Comparison of ENCODE assay signal across 18 cellular contexts in genomic region chr1:212958175-212958574, GRCh38. TPM values are rescaled to one million over a fixed set of nuclear protein-coding genes. Genes with fewer than 3 reads are reported as not detected.
DNase-seq lines count a peak whose midpoint lies in the region; ATAC-seq and TF ChIP-seq lines count a peak whose summit lies in the region.
"Had no signal": no experiment of that assay in that cellular context is flagged by ENCODE, and none has a peak within 500 bp of the region (broad histone marks: within the 10 kb centered on the region; RNA-seq: fewer than 3 reads in every experiment).

No MANE protein-coding gene starts in this region.

- H3K9me3 ChIP-seq in HUES64 (ENCODE audit: insufficient read depth, low read depth, low read length), result no peaks in the 10 kb centered on the region
- H3K9me3 ChIP-seq: transverse colon had no signal

- CTCF ChIA-PET in WTC11 (lab: Charles Lee), result interaction anchor here (1.1 to 2.5 kb wide), 4 partner anchors 10 to 208 kb away, joined by 3 to 19 read pairs (median 4); no protein-coding TSS in a partner anchor

- no peak overlapping the region for H3K4me3 ChIP-seq in HUES64 (ENCODE audit: low read length)
- H3K4me3 ChIP-seq: transverse colon had no signal

- H3K4me1 ChIP-seq in HUES64 (ENCODE audit: insufficient read depth, low read length), result peaks cover 11% of the 10 kb centered on the region; the same call in 1 of the 2 replicates
- H3K4me1 ChIP-seq: transverse colon had no signal

- no peaks in the 10 kb centered on the region for H3K9me3 Mint-ChIP-seq in WTC11
- H3K9me3 Mint-ChIP-seq: activated naive CD4-positive, alpha-beta T cell treated with anti-CD3 and anti-CD28 coated beads for 36 hours; naive B cell had no signal

- no peak overlapping the region for H3K4me3 Mint-ChIP-seq in WTC11
- H3K4me3 Mint-ChIP-seq: activated naive CD4-positive, alpha-beta T cell treated with anti-CD3 and anti-CD28 coated beads for 36 hours; naive B cell had no signal

- TF ChIP-seq CTCF in GM10266 (IDR thresholded peaks at IDR 0.05; ENCODE audit: control insufficient read depth, insufficient read depth, low read depth, missing control alignments), result peak; percentile 2
- TF ChIP-seq CTCF in WTC11 (IDR thresholded peaks at IDR 0.05), result no peak

- DNase-seq in GM10266 (ENCODE audit: extremely low spot score) (no peak), WTC11 (ENCODE audit: low spot score) (no peak), myocyte (ENCODE audit: low read depth) (peak; percentile 97)
- no peak for DNase-seq in activated CD4-positive, alpha-beta T cell treated with anti-CD3 and anti-CD28 coated beads, Interleukin-2, amount 50 U/mL, for 4 hours
- DNase-seq in effector CD8-positive, alpha-beta T cell (lab: John Stamatoyannopoulos, UW), result no peak
- DNase-seq: activated naive CD4-positive, alpha-beta T cell treated with anti-CD3 and anti-CD28 coated beads for 36 hours; AML-193; caudate nucleus; DMS79; left cardiac atrium; naive B cell; NCI-H1105 treated with DMSO at 0.1 percent for 48 hours; NCI-H226; stimulated activated CD4-positive, alpha-beta T cell treated with anti-CD3 and anti-CD28 coated beads, Interleukin-4, amount 100 ng/mL, for 24 hours; transverse colon had no signal

- peaks cover 100% of the 10 kb centered on the region for H3K36me3 Mint-ChIP-seq in WTC11
- H3K36me3 Mint-ChIP-seq: naive B cell had no signal

- WGBS in HUES64, result 89% methylated on average over 10 of the region's 10 CpGs

- POLR2A ChIA-PET in WTC11 (lab: Charles Lee), result interaction anchor here (1.6 kb wide), 1 partner anchor 9 kb away, joined by 4 read pairs; no protein-coding TSS in a partner anchor

- H3K4me1 Mint-ChIP-seq in WTC11, result peaks cover 81% of the 10 kb centered on the region
- H3K4me1 Mint-ChIP-seq: naive B cell had no signal

- ATAC-seq in WTC11 (peak; percentile 20), HG03280 (IDR thresholded peaks at IDR 0.05; ENCODE audit: unreplicated experiment) (no peak), HG02840 (IDR thresholded peaks at IDR 0.05; ENCODE audit: low FRiP score, unreplicated experiment) (no peak)
- ATAC-seq: left cardiac atrium had no signal

- no peak overlapping the region for H3K9ac ChIP-seq in HUES64 (ENCODE audit: low read depth, low read length)

- H3K27me3 Mint-ChIP-seq in WTC11 (ENCODE audit: low read depth), result no peaks in the 10 kb centered on the region

- no peaks in the 10 kb centered on the region for H3K27me3 ChIP-seq in HUES64 (ENCODE audit: insufficient read depth, low read length)

- H3K27ac ChIP-seq in HUES64 (ENCODE audit: low read depth, low read length), result peak overlapping the region; percentile 37; the same call in 1 of the 2 replicates
- H3K27ac ChIP-seq: transverse colon had no signal

- H3K27ac Mint-ChIP-seq in WTC11, result no peak overlapping the region
- H3K27ac Mint-ChIP-seq: activated naive CD4-positive, alpha-beta T cell treated with anti-CD3 and anti-CD28 coated beads for 36 hours had no signal

- peaks cover 100% of the 10 kb centered on the region for H3K36me3 ChIP-seq in HUES64 (ENCODE audit: insufficient read depth, low read length)
- H3K36me3 ChIP-seq: transverse colon had no signal

TF ChIP-seq in WTC11, 78 proteins besides CTCF, POLR2A, EP300 and RAD21:
- TF ChIP-seq ZNF396 (CRISPR knock-in tag; IDR thresholded peaks at IDR 0.05; ENCODE audit: borderline replicate concordance) (no peak), MXD4 (CRISPR knock-in tag; IDR thresholded peaks at IDR 0.05; ENCODE audit: borderline replicate concordance) (no peak)

RNA-seq across cellular contexts. Expression of gene VASH2, which starts 7.8 kb away (rescaled TPM):
- polyA plus RNA-seq in HUES64 (2013, experiment 1 of 2), result 79.9 TPM
- polyA plus RNA-seq in HUES64 (2013, experiment 2 of 2), result 70.5 TPM
- total RNA-seq in WTC11 (2021) (251 to 303 TPM (median 254 TPM) in 3 replicates), myocyte (75.0 and 113 TPM in 2 replicates)
- polyA plus RNA-seq in myocyte (2012), result 57.7 TPM

RNA-seq across cellular contexts. Expression of gene ANGEL2, which starts 57.5 kb away (rescaled TPM):
- 28.3 TPM for polyA plus RNA-seq in HUES64 (2013, experiment 1 of 2)
- 21.7 TPM for polyA plus RNA-seq in HUES64 (2013, experiment 2 of 2)
- total RNA-seq in WTC11 (2021) (38.6 to 41.7 TPM (median 40.2 TPM) in 3 replicates), myocyte (36.3 and 59.0 TPM in 2 replicates)
- polyA plus RNA-seq in myocyte (2012), result 15.8 TPM
